10 cellular contexts compared by ENCODE assay signal in the genomic region with DNA sequence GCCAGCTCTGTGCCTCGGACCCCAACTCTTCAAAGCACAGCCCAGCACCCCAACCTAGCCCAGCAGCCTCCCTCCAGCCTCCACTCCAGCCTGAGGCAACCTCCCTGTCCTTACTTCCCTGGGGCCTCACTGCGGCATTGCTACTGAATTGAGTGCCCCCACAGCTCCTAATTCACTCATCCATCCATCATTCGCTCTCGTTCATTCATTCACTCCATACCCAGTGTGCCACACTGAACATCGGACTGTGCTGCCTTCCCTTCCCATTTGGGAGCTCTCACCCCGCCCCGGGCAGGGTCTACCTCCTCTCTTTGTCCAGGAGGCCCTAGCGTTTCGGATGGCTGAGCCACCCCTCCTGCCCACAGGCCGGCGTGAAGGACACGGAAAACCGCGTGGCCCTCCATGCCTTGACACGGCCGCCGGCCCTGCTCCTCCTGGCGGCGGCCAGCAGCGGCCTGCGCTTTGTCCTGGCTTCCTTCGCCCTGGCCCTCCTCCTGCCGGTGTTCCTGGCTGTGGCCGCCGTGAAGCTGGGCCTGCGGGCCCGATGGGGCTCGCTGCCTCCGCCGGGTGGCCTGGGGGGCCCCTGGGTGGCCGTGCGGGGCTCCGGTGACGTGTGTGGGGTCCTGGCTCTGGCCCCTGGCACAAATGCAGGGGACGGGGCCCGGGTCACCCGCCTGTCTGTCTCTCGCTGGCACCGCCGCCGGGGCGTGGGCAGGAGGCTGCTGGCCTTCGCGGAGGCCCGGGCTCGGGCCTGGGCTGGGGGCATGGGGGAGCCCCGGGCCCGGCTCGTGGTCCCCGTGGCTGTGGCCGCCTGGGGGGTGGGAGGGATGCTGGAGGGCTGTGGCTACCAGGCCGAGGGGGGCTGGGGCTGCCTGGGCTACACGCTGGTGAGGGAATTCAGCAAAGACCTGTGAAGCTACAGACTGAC. TPM values are rescaled to one million over a fixed set of nuclear protein-coding genes. Genes with fewer than 3 reads are reported as not detected.
A peak's percentile ranks its signal among the peaks of the same experiment; 100 is the strongest.
DNase-seq lines count a peak whose midpoint lies in the region; ATAC-seq and TF ChIP-seq lines count a peak whose summit lies in the region.
"Had no signal": no experiment of that assay in that cellular context is flagged by ENCODE, and none has a peak within 500 bp of the region (broad histone marks: within the 10 kb centered on the region; RNA-seq: fewer than 3 reads in every experiment).

No MANE protein-coding gene starts in this region.

- H4K20me1 ChIP-seq in MM.1S (ENCODE audit: insufficient read depth, low read length), result no peaks in the 10 kb centered on the region

- H3K27ac ChIP-seq in breast epithelium (peak overlapping the region; percentile 92 to 96), mesenchymal stem cell (ENCODE audit: low read length, poor library complexity, severe bottlenecking) (peak overlapping the region; percentile 95), MM.1S (ENCODE audit: low read length) (no peak overlapping the region)

- no peak for ATAC-seq in stimulated activated naive CD8-positive, alpha-beta T cell treated with anti-CD3 and anti-CD28 coated beads, Interleukin-15, Interleukin-2, amounts not matched to agents 100 U/mL and 50 U/mL, for 24 hours
- ATAC-seq in GM18511 (IDR thresholded peaks at IDR 0.05; ENCODE audit: unreplicated experiment), result no peak

- DNase-seq in stimulated activated naive CD8-positive, alpha-beta T cell treated with anti-CD3 and anti-CD28 coated beads, Interleukin-15, Interleukin-2, amounts not matched to agents 100 U/mL and 50 U/mL, for 24 hours, result no peak
- DNase-seq in breast epithelium (ENCODE audit: low spot score in 2 of 2) (no peak), mesenchymal stem cell (no peak), NCI-H2196 treated with DMSO at 0.1 percent for 48 hours (lab: John Stamatoyannopoulos, UW; ENCODE audit: unreplicated experiment) (no peak), GM13976 (ENCODE audit: low spot score) (no peak), MM.1S (no peak)

- peak overlapping the region; percentile 88 to 91 for H3K18ac ChIP-seq in mesenchymal stem cell (ENCODE audit: low read depth in 1 of 2, low read length in 2 of 2)

- H4K8ac ChIP-seq in mesenchymal stem cell (ENCODE audit: low read length), result peak overlapping the region; percentile 86

- H3K4me1 ChIP-seq in breast epithelium (peaks cover 22 to 23% of the 10 kb centered on the region in 2 donors), mesenchymal stem cell (ENCODE audit: control insufficient read depth, insufficient read depth, low read depth, low read length) (peaks cover 70% of the 10 kb centered on the region), MM.1S (ENCODE audit: low read length) (no peaks in the 10 kb centered on the region)

- H4K91ac ChIP-seq in mesenchymal stem cell (ENCODE audit: low read length), result peak overlapping the region; percentile 95

- TF ChIP-seq POLR2A in breast epithelium (IDR thresholded peaks at IDR 0.05), result no peak

- no peaks in the 10 kb centered on the region for H3K9me3 Mint-ChIP-seq in stimulated activated naive CD8-positive, alpha-beta T cell treated with anti-CD3 and anti-CD28 coated beads, Interleukin-15, Interleukin-2, amounts not matched to agents 100 ng/mL and 50 ng/mL, for 24 hours
- H3K9me3 Mint-ChIP-seq: dendritic cell treated with granulocyte-macrophage colony-stimulating factor and Interleukin-4, amounts not matched to agents 40 ng/mL and 50 ng/mL, for 4 days had no signal

- H3K27ac Mint-ChIP-seq in stimulated activated naive CD8-positive, alpha-beta T cell treated with anti-CD3 and anti-CD28 coated beads, Interleukin-15, Interleukin-2, amounts not matched to agents 100 ng/mL and 50 ng/mL, for 24 hours, result peak overlapping the region; percentile 90

- peak overlapping the region in 1 of 2 experiments; percentile 64 for H3K14ac ChIP-seq in mesenchymal stem cell (ENCODE audit: low read length in 2 of 2)

- H3K4me3 ChIP-seq in breast epithelium, result peak overlapping the region in 2 of 3 donors; percentile 64 to 76
- peak overlapping the region; percentile 72 to 78 for H3K4me3 ChIP-seq in mesenchymal stem cell (ENCODE audit: insufficient read depth in 1 of 2, low read depth in 1 of 2, low read length in 2 of 2)
- H3K4me3 ChIP-seq in MM.1S (ENCODE audit: low read length), result no peak overlapping the region

- H3K36me3 Mint-ChIP-seq in stimulated activated naive CD8-positive, alpha-beta T cell treated with anti-CD3 and anti-CD28 coated beads, Interleukin-15, Interleukin-2, amounts not matched to agents 100 ng/mL and 50 ng/mL, for 24 hours (ENCODE audit: low read depth), result no peaks in the 10 kb centered on the region

- H2AK5ac ChIP-seq in mesenchymal stem cell (ENCODE audit: low read length, severe bottlenecking), result peak overlapping the region; percentile 38

- H3K79me2 ChIP-seq in MM.1S (ENCODE audit: low read length), result no peaks in the 10 kb centered on the region

- H2BK15ac ChIP-seq in mesenchymal stem cell (ENCODE audit: low read depth, poor library complexity, severe bottlenecking), result peak overlapping the region; percentile 96

- H3K27me3 ChIP-seq in breast epithelium (no peaks in the 10 kb centered on the region), mesenchymal stem cell (ENCODE audit: control insufficient read depth in 1 of 2, insufficient read depth in 1 of 2, low read length in 2 of 2) (no peaks in the 10 kb centered on the region), MM.1S (replicated peaks; ENCODE audit: insufficient read depth, low read length) (peaks cover 68% of the 10 kb centered on the region)

- H3K4me3 Mint-ChIP-seq in stimulated activated naive CD8-positive, alpha-beta T cell treated with anti-CD3 and anti-CD28 coated beads, Interleukin-15, Interleukin-2, amounts not matched to agents 100 ng/mL and 50 ng/mL, for 24 hours, result peak overlapping the region; percentile 80

- H3K27me3 Mint-ChIP-seq in stimulated activated naive CD8-positive, alpha-beta T cell treated with anti-CD3 and anti-CD28 coated beads, Interleukin-15, Interleukin-2, amounts not matched to agents 100 ng/mL and 50 ng/mL, for 24 hours, result no peaks in the 10 kb centered on the region

- no peaks in the 10 kb centered on the region for H3K9me2 ChIP-seq in MM.1S (replicated peaks; ENCODE audit: insufficient read depth, low read length)

- 83% methylated on average over 52 of the region's 53 CpGs for WGBS in mesenchymal stem cell

- peak overlapping the region; percentile 55 to 89 for H3K4ac ChIP-seq in mesenchymal stem cell (ENCODE audit: low read depth in 1 of 2, low read length in 2 of 2)

- peak overlapping the region; percentile 66 for H2BK5ac ChIP-seq in mesenchymal stem cell (ENCODE audit: low read depth, low read length, poor library complexity, severe bottlenecking)

- peak overlapping the region; percentile 92 to 95 for H2BK12ac ChIP-seq in mesenchymal stem cell (ENCODE audit: low read length in 2 of 2)

- H3K36me3 ChIP-seq in breast epithelium, result no peaks in the 10 kb centered on the region
- peaks cover 6 to 62% of the 10 kb centered on the region in 2 experiments for H3K36me3 ChIP-seq in mesenchymal stem cell (ENCODE audit: control insufficient read depth in 1 of 2, insufficient read depth in 2 of 2, low read depth in 1 of 2, low read length in 2 of 2)
- H3K36me3 ChIP-seq in MM.1S (replicated peaks; ENCODE audit: insufficient read depth, low read length), result no peaks in the 10 kb centered on the region

- TF ChIP-seq CTCF in breast epithelium (IDR thresholded peaks at IDR 0.05), result peak in 1 of 3 donors; percentile 37
- no peak for TF ChIP-seq CTCF in GM13976 (IDR thresholded peaks at IDR 0.05; ENCODE audit: borderline replicate concordance, control extremely low read depth, extremely low read depth, insufficient read depth, missing control alignments)
- TF ChIP-seq CTCF in MM.1S (IDR thresholded peaks at IDR 0.05; ENCODE audit: low read length), result no peak

- peaks cover 26% of the 10 kb centered on the region for H3K4me1 Mint-ChIP-seq in stimulated activated naive CD8-positive, alpha-beta T cell treated with anti-CD3 and anti-CD28 coated beads, Interleukin-15, Interleukin-2, amounts not matched to agents 100 ng/mL and 50 ng/mL, for 24 hours (ENCODE audit: low read depth)

- no peak overlapping the region for H2AFZ ChIP-seq in mesenchymal stem cell (ENCODE audit: low read depth, low read length)
- no peak overlapping the region for H2AFZ ChIP-seq in MM.1S (ENCODE audit: low read length)

- peak overlapping the region; percentile 99 for H2BK120ac ChIP-seq in mesenchymal stem cell (ENCODE audit: low read depth, low read length)

- peak overlapping the region; percentile 92 for H3K4me2 ChIP-seq in mesenchymal stem cell (ENCODE audit: low read length, poor library complexity, severe bottlenecking)
- H3K4me2 ChIP-seq in MM.1S (ENCODE audit: low read depth, low read length), result no peak overlapping the region

- in situ Hi-C loops in GM13976 (cut with MboI; ENCODE audit: low sequenced_read_pairs, unreplicated experiment), result no loop called here

- no peaks in the 10 kb centered on the region for H3F3A ChIP-seq in MM.1S (ENCODE audit: insufficient read depth, low read length)

- intact Hi-C loops in breast epithelium (cut with DNase I; ENCODE audit: low total_unique reads), result no loop called here

- H3K79me1 ChIP-seq in mesenchymal stem cell (replicated peaks; ENCODE audit: low read length, poor library complexity, severe bottlenecking), result peaks cover 20% of the 10 kb centered on the region

- H3K23ac ChIP-seq in mesenchymal stem cell (ENCODE audit: low read length in 2 of 2), result no peak overlapping the region

- no peaks in the 10 kb centered on the region for H3K9me3 ChIP-seq in breast epithelium
- no peaks in the 10 kb centered on the region for H3K9me3 ChIP-seq in mesenchymal stem cell (ENCODE audit: control insufficient read depth, low read length)
- no peaks in the 10 kb centered on the region for H3K9me3 ChIP-seq in MM.1S (replicated peaks; ENCODE audit: insufficient read depth, low read length)

- H3K9ac ChIP-seq in mesenchymal stem cell (ENCODE audit: low read length) (peak overlapping the region; percentile 86), MM.1S (ENCODE audit: low read length) (no peak overlapping the region)

RNA-seq across cellular contexts. Expression of a gene that starts 1.3 kb away (rescaled TPM):
- 10 to 100 TPM in 2 of 3 donors, 1 to 10 TPM in 1; 1.9 to 11.3 (median 10.8) TPM for total RNA-seq in breast epithelium
- polyA plus RNA-seq in mesenchymal stem cell (2013, experiment 1 of 2), result 106 TPM
- polyA plus RNA-seq in mesenchymal stem cell (2013, experiment 2 of 2), result 108 TPM

RNA-seq across cellular contexts. Expression of a gene that starts 1.9 kb away (rescaled TPM):
- total RNA-seq in breast epithelium, result 1 to 10 TPM; 3.6 to 7.2 (median 3.8) TPM
- polyA plus RNA-seq in mesenchymal stem cell (2013, experiment 1 of 2), result 29.2 TPM
- polyA plus RNA-seq in mesenchymal stem cell (2013, experiment 2 of 2), result 27.1 TPM

RNA-seq across cellular contexts. Expression of a gene that starts 9.9 kb away (rescaled TPM):
- 1 to 10 TPM; 2.1 to 4.4 (median 4.3) TPM for total RNA-seq in breast epithelium
- 7.0 TPM for polyA plus RNA-seq in mesenchymal stem cell (2013, experiment 1 of 2)
- polyA plus RNA-seq in mesenchymal stem cell (2013, experiment 2 of 2), result 6.6 TPM

RNA-seq across cellular contexts. Expression of a gene that starts 21.8 kb away (rescaled TPM):
- not detected for total RNA-seq in breast epithelium
- not detected for polyA plus RNA-seq in mesenchymal stem cell (2013, experiment 1 of 2)
- polyA plus RNA-seq in mesenchymal stem cell (2013, experiment 2 of 2), result not detected
- total RNA-seq: M059J had no signal

RNA-seq across cellular contexts. Expression of a gene that starts 24.9 kb away (rescaled TPM):
- 10 to 100 TPM; 42.7 to 71.5 (median 57.0) TPM for total RNA-seq in breast epithelium
- 54.6 TPM for polyA plus RNA-seq in mesenchymal stem cell (2013, experiment 1 of 2)
- polyA plus RNA-seq in mesenchymal stem cell (2013, experiment 2 of 2), result 52.1 TPM
